In genomic region chr19:46890423-46891170, GRCh38 we compare ENCODE assay signal across 12 cellular contexts. TPM values are rescaled to one million over a fixed set of nuclear protein-coding genes. Genes with fewer than 3 reads are reported as not detected.
DNase-seq lines count a peak whose midpoint lies in the region; FAIRE-seq and TF ChIP-seq lines count a peak whose summit lies in the region.
"Had no signal": no experiment of that assay in that cellular context is flagged by ENCODE, and none has a peak within 500 bp of the region (broad histone marks: within the 10 kb centered on the region; RNA-seq: fewer than 3 reads in every experiment).

No MANE protein-coding gene starts in this region.

- CTCF ChIA-PET in AG04450 (lab: Charles Lee): interaction anchor here (1.0 to 1.5 kb wide), 2 partner anchors 50 to 122 kb away, joined by 5 read pairs; no protein-coding TSS in a partner anchor

- H3K27ac ChIP-seq in AG04450 (ENCODE audit: low read depth, low read length): peak overlapping the region; percentile 78
- peak overlapping the region; percentile 23 to 26 for H3K27ac ChIP-seq in kidney (ENCODE audit: low read depth in 2 of 2, low read length in 2 of 2)
- no peak overlapping the region for H3K27ac ChIP-seq in prostate gland

- DNase-seq in AG04450 (ENCODE audit: low read depth, low spot score): peak; percentile 72
- DNase-seq in HFF-Myc (ENCODE audit: extremely low read depth, low read depth): peak; percentile 79
- peak; percentile 76 for DNase-seq in amniotic epithelial cell (ENCODE audit: low read depth)
- DNase-seq in kidney: no peak
- no peak for DNase-seq in activated T-cell treated with anti-CD3 and anti-CD28 coated beads for 4 hours
- no peak for DNase-seq in prostate gland (ENCODE audit: low spot score)
- DNase-seq in putamen (ENCODE audit: low spot score): no peak
- no peak for DNase-seq in inferior parietal cortex (ENCODE audit: extremely low spot score)
- DNase-seq: activated CD4-positive, alpha-beta T cell treated with anti-CD3 and anti-CD28 coated beads for 4 hours; DMS 273 treated with DMSO at 0.1 percent for 48 hours; NCI-H524 treated with DMSO at 0.1 percent for 48 hours; upper lobe of left lung had no signal

- intact Hi-C loops in kidney (cut with DNase I) (no loop called here), prostate gland (cut with DNase I) (no loop called here)

- no peak for TF ChIP-seq POLR2A in prostate gland (IDR thresholded peaks at IDR 0.05)

- TF ChIP-seq CTCF in AG04450 (IDR thresholded peaks at IDR 0.05; ENCODE audit: low read depth, low read length): no peak
- TF ChIP-seq CTCF in HFF-Myc (IDR thresholded peaks at IDR 0.05; ENCODE audit: low read depth, low read length, missing control alignments): no peak
- TF ChIP-seq CTCF in kidney (IDR thresholded peaks at IDR 0.05; ENCODE audit: borderline replicate concordance, extremely low read depth, insufficient read depth): no peak
- TF ChIP-seq CTCF in prostate gland (IDR thresholded peaks at IDR 0.05): no peak

- H3K9me3 ChIP-seq in AG04450 (ENCODE audit: control insufficient read depth, insufficient read depth, low read length) (no peaks in the 10 kb centered on the region), kidney (ENCODE audit: control insufficient read depth in 1 of 2, low read length in 2 of 2) (no peaks in the 10 kb centered on the region), prostate gland (no peaks in the 10 kb centered on the region)
- H3K9me3 ChIP-seq: upper lobe of left lung had no signal

- no peaks in the 10 kb centered on the region for H3K36me3 ChIP-seq in kidney (ENCODE audit: control insufficient read depth in 1 of 2, insufficient read depth in 2 of 2, low read length in 2 of 2)
- no peaks in the 10 kb centered on the region for H3K36me3 ChIP-seq in prostate gland
- H3K36me3 ChIP-seq: upper lobe of left lung had no signal

- H3K4me3 ChIP-seq in AG04450 (ENCODE audit: low read depth, low read length) (no peak overlapping the region), HFF-Myc (replicated peaks; ENCODE audit: low read depth, low read length) (no peak overlapping the region), kidney (ENCODE audit: low read length in 2 of 2) (no peak overlapping the region), prostate gland (no peak overlapping the region)
- H3K4me3 ChIP-seq: upper lobe of left lung had no signal

- H3K9ac ChIP-seq in kidney (ENCODE audit: low read length in 2 of 2): no peak overlapping the region

- no peaks in the 10 kb centered on the region for H3K27me3 ChIP-seq in AG04450 (ENCODE audit: control insufficient read depth, insufficient read depth, low read length)
- no peaks in the 10 kb centered on the region for H3K27me3 ChIP-seq in prostate gland (replicated peaks; ENCODE audit: insufficient read depth)
- H3K27me3 ChIP-seq: upper lobe of left lung had no signal

- H3K4me1 ChIP-seq in kidney (ENCODE audit: control insufficient read depth in 1 of 2, insufficient read depth in 1 of 2, low read depth in 1 of 2, low read length in 2 of 2) (peaks cover 7 to 20% of the 10 kb centered on the region in 2 donors), prostate gland (replicated peaks) (no peaks in the 10 kb centered on the region)

- no peak for FAIRE-seq in kidney (lab: Jason Lieb, UNC)

- WGBS in prostate gland: 8% methylated on average over 3 of the region's 3 CpGs

- POLR2A ChIA-PET in AG04450 (lab: Yijun Ruan, JAX): interaction anchor here (0.5 to 1.6 kb wide), 4 partner anchors 12 to 61 kb away, joined by 3 to 6 read pairs (median 4); no protein-coding TSS in a partner anchor

RNA-seq across cellular contexts. Expression of gene ARHGAP35, which starts 29.8 kb away (rescaled TPM):
- polyA plus RNA-seq in AG04450 (2011; rRNA removed) (28.0 and 28.7 TPM in 2 replicates), kidney (ENCODE audit: insufficient read depth, low read depth, low replicate concordance) (14.0 TPM)
- polyA minus RNA-seq in AG04450 (2011; rRNA and poly(A)+ RNA removed): 42.8 and 44.1 TPM in 2 replicates
- total RNA-seq in kidney (53.6 TPM), prostate gland (10 to 100 TPM; 56.3 to 75.0 TPM)

RNA-seq across cellular contexts. Expression of gene AP2S1, which starts 40.0 kb away (rescaled TPM):
- polyA plus RNA-seq in AG04450 (2011; rRNA removed) (148 and 162 TPM in 2 replicates), kidney (ENCODE audit: insufficient read depth, low read depth, low replicate concordance) (226 TPM)
- polyA minus RNA-seq in AG04450 (2011; rRNA and poly(A)+ RNA removed): 92.4 and 96.9 TPM in 2 replicates
- total RNA-seq in kidney (105 TPM), prostate gland (100 to 1,000 TPM; 118 to 141 TPM)

Comparison
In these comparisons a context has a peak if more than half of its experiments do, and no peak if none do; other contexts are left out.
1. DNase-seq: peak in AG04450 (single experiment), HFF-Myc (single experiment) and amniotic epithelial cell (single experiment); none in kidney (single experiment), activated T-cell treated with anti-CD3 and anti-CD28 coated beads for 4 hours (single experiment), prostate gland (single experiment), putamen (single experiment) and inferior parietal cortex (single experiment).
2. H3K27ac ChIP-seq: peak in AG04450 (single experiment) and kidney (2 of 2); none in prostate gland (0 of 2).